In the genomic region with DNA sequence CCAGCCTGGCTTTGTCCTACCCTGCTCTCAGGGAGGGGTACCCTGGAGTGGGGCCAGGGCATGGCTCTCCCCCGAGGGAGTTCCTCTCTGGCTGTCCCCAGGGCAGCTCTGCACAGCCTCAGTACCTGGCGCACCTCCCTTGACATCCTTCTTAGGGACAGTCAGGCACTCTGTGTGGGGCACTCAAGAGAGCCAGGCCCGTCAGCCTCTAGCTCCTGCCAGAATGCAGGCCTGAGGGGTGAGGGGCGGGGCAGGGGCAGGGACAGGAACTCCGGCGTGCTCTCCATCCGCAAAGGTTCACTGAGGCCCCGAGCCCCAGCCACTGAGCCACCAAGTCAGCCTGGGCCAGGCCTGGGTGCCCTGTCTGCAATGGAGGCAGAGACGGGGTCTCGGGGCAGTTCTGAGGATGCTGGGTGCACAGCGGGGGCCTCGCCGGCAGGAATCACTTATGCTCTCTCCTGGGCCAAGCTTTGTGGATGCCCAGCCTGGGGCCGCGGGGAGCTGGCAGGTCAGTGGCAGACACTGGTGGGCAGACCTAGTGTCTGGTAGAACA, we compare ENCODE assay signal across 9 cellular contexts. TPM values are rescaled to one million over a fixed set of nuclear protein-coding genes. Genes with fewer than 3 reads are reported as not detected.
DNase-seq lines count a peak whose midpoint lies in the region; ATAC-seq, FAIRE-seq and TF ChIP-seq lines count a peak whose summit lies in the region.
"Had no signal": no experiment of that assay in that cellular context is flagged by ENCODE, and none has a peak within 500 bp of the region (broad histone marks: within the 10 kb centered on the region; RNA-seq: fewer than 3 reads in every experiment).

No MANE protein-coding gene starts in this region.

- H3K9me3 ChIP-seq in liver (ENCODE audit: control insufficient read depth in 4 of 4, low read length in 3 of 4) (no peaks in the 10 kb centered on the region), HepG2 (ENCODE audit: low read length) (no peaks in the 10 kb centered on the region), HUES64 (ENCODE audit: insufficient read depth, low read depth, low read length) (peaks cover 7% of the 10 kb centered on the region; the same call in 1 of the 2 replicates), psoas muscle (no peaks in the 10 kb centered on the region)
- no peaks in the 10 kb centered on the region for H3K9me3 ChIP-seq in effector memory CD4-positive, alpha-beta T cell (ENCODE audit: control insufficient read depth, low read length)

- H4K20me1 ChIP-seq in HepG2 (ENCODE audit: insufficient read depth, low read length), result no peaks in the 10 kb centered on the region

- TF ChIP-seq EP300 in HepG2 (IDR thresholded peaks at IDR 0.05; ENCODE audit: low read depth in 2 of 2, low read length in 2 of 2), result no peak
- TF ChIP-seq EP300 in HepG2 (CRISPR knock-in tag; IDR thresholded peaks at IDR 0.05; ENCODE audit: borderline replicate concordance), result no peak

- peaks cover 0 to 2% (median 0%) of the 10 kb centered on the region in 4 donors for H3K36me3 ChIP-seq in liver (ENCODE audit: control insufficient read depth in 4 of 4, insufficient read depth in 3 of 4, low read depth in 1 of 4, low read length in 3 of 4)
- H3K36me3 ChIP-seq in HepG2 (replicated peaks in 1 of 2; ENCODE audit: control insufficient read depth in 1 of 2, insufficient read depth in 2 of 2, low read length in 2 of 2), result peaks cover 0 to 9% of the 10 kb centered on the region in 2 experiments; a peak in 3 of 5 replicates
- peaks cover 28% of the 10 kb centered on the region for H3K36me3 ChIP-seq in HUES64 (ENCODE audit: insufficient read depth, low read length)
- H3K36me3 ChIP-seq in effector memory CD4-positive, alpha-beta T cell (ENCODE audit: control insufficient read depth, insufficient read depth, low read length), result peaks cover 5% of the 10 kb centered on the region
- H3K36me3 ChIP-seq in psoas muscle (ENCODE audit: insufficient read depth in 1 of 2, low read depth in 1 of 2), result peaks cover 0 to 58% of the 10 kb centered on the region in 2 donors

- H3K79me2 ChIP-seq in HepG2 (ENCODE audit: insufficient read depth, low read length), result no peaks in the 10 kb centered on the region

- no peak overlapping the region for H3K4me2 ChIP-seq in HepG2 (ENCODE audit: low read depth, low read length)

- FAIRE-seq in HepG2 (lab: Jason Lieb, UNC), result no peak
- no peak for FAIRE-seq in frontal cortex (lab: Jason Lieb, UNC)
- FAIRE-seq: bronchial epithelial cell had no signal

- H3K9ac ChIP-seq in liver (ENCODE audit: low read depth in 1 of 2, low read length in 2 of 2), result no peak overlapping the region
- no peak overlapping the region for H3K9ac ChIP-seq in HepG2 (ENCODE audit: insufficient read depth, low read depth, low read length)
- H3K9ac ChIP-seq in HUES64 (ENCODE audit: low read depth, low read length), result peak overlapping the region; percentile 28; the same call in 1 of the 2 replicates

- in situ Hi-C loops in HepG2 (cut with HindIII; ENCODE audit: extremely low pct_ligation_motif_present, low pct_unique_long_range_greater_than_20kb), result no loop called here

- BruUV-seq in HepG2 (replicated peaks; lab: Mats Ljungman, UMichigan), result no TSS peak

- TF ChIP-seq CTCF in liver (IDR thresholded peaks at IDR 0.05; ENCODE audit: low read depth, low read length, missing input control) (no peak), HepG2 (CRISPR knock-in tag; IDR thresholded peaks at IDR 0.05) (no peak), psoas muscle (IDR thresholded peaks at IDR 0.05) (no peak)

- DNase-seq in HepG2 (ENCODE audit: low spot score) (no peak), psoas muscle (peak in 1 of 2 donors; percentile 33), amniotic stem cell (lab: John Stamatoyannopoulos, UW) (no peak), frontal cortex (ENCODE audit: low spot score in 2 of 2) (no peak), NCI-H345 treated with DMSO at 0.1 percent for 48 hours (lab: John Stamatoyannopoulos, UW; ENCODE audit: unreplicated experiment) (no peak)
- DNase-seq in effector memory CD4-positive, alpha-beta T cell, result no peak

- H3K4me1 ChIP-seq in liver (ENCODE audit: control insufficient read depth in 4 of 4, insufficient read depth in 4 of 4, low read length in 3 of 4) (peaks cover 0 to 6% (median 5%) of the 10 kb centered on the region in 4 donors), HepG2 (ENCODE audit: insufficient read depth, low read length) (no peaks in the 10 kb centered on the region), HUES64 (ENCODE audit: insufficient read depth, low read length) (peaks cover 22% of the 10 kb centered on the region; the same call in 1 of the 2 replicates), psoas muscle (peaks cover 22% of the 10 kb centered on the region)
- peaks cover 18% of the 10 kb centered on the region for H3K4me1 ChIP-seq in effector memory CD4-positive, alpha-beta T cell (ENCODE audit: control insufficient read depth, insufficient read depth, low read length, poor library complexity, severe bottlenecking)

- H3K27ac ChIP-seq in liver (ENCODE audit: low read depth in 1 of 2, low read length in 2 of 2) (peak overlapping the region; percentile 38 to 67), HepG2 (ENCODE audit: extremely low read length, insufficient read depth, low read length) (no peak overlapping the region), HUES64 (ENCODE audit: low read depth, low read length) (peak overlapping the region; percentile 88), psoas muscle (peak overlapping the region; percentile 62)
- H3K27ac ChIP-seq in effector memory CD4-positive, alpha-beta T cell (ENCODE audit: insufficient read depth, low read length, poor library complexity, severe bottlenecking), result peak overlapping the region; percentile 69

- H3K27me3 ChIP-seq in liver (ENCODE audit: control insufficient read depth in 4 of 4, insufficient read depth in 4 of 4, low read length in 3 of 4) (no peaks in the 10 kb centered on the region), HepG2 (ENCODE audit: control insufficient read depth in 1 of 2, insufficient read depth in 2 of 2, low read length in 2 of 2) (no peaks in the 10 kb centered on the region), HUES64 (ENCODE audit: insufficient read depth, low read length) (no peaks in the 10 kb centered on the region), psoas muscle (ENCODE audit: insufficient read depth in 3 of 3, low read length in 2 of 3) (no peaks in the 10 kb centered on the region)
- no peaks in the 10 kb centered on the region for H3K27me3 ChIP-seq in effector memory CD4-positive, alpha-beta T cell (replicated peaks; ENCODE audit: control insufficient read depth, insufficient read depth, low read length, poor library complexity, severe bottlenecking)

- TF ChIP-seq RAD21 in liver (IDR thresholded peaks at IDR 0.05), result no peak
- TF ChIP-seq RAD21 in HepG2 (CRISPR knock-in tag; IDR thresholded peaks at IDR 0.05), result no peak

- POLR2A ChIA-PET in HepG2 (lab: Yijun Ruan, JAX), result no interaction called here

- ATAC-seq in HepG2 (no peak; the same call in 2 of the 3 replicates), psoas muscle (peak; percentile 7 to 23 (median 13))

- H2AFZ ChIP-seq in HepG2 (ENCODE audit: low read length), result no peak overlapping the region

- 69% methylated on average over 15 of the region's 15 CpGs for WGBS in liver
- WGBS in HepG2 (ENCODE audit: low lambda C conversion rate), result 95% methylated on average over 9 of the region's 15 CpGs
- 45% methylated on average over 15 of the region's 15 CpGs for WGBS in HUES64
- 46 to 50% (median 50%) methylated on average over 15 of the region's 15 CpGs for WGBS in psoas muscle, 3 donors

- CTCF ChIA-PET in HepG2 (lab: Yijun Ruan, JAX; ENCODE audit: low intra/inter-chr PET ratio, low total read pairs), result no interaction called here

- intact Hi-C loops in HepG2 (cut with micrococcal nuclease; ENCODE audit: unreplicated experiment), result no loop called here
- intact Hi-C loops in psoas muscle (cut with DNase I), result no loop called here

- peak overlapping the region in 1 of 3 donors; percentile 12 for H3K4me3 ChIP-seq in liver (ENCODE audit: low read depth in 1 of 3, low read length in 3 of 3)
- H3K4me3 ChIP-seq in HepG2 (replicated peaks in 1 of 3; ENCODE audit: insufficient read depth in 1 of 3, low read depth in 2 of 3, low read length in 3 of 3), result no peak overlapping the region
- H3K4me3 ChIP-seq in HUES64 (ENCODE audit: low read length), result no peak overlapping the region
- H3K4me3 ChIP-seq in effector memory CD4-positive, alpha-beta T cell (ENCODE audit: insufficient read depth, low read depth, low read length, poor library complexity, severe bottlenecking), result peak overlapping the region; percentile 81
- H3K4me3 ChIP-seq in psoas muscle, result peak overlapping the region; percentile 55

- no peak for TF ChIP-seq POLR2A in HepG2 (IDR thresholded peaks at IDR 0.05; ENCODE audit: insufficient read depth in 1 of 2, low read depth in 2 of 2, low read length in 2 of 2)

RNA-seq across cellular contexts. Expression of a gene that starts 10.1 kb away (rescaled TPM):
- total RNA-seq in liver (1 to 10 TPM; 3.6 to 4.1 TPM), HepG2 (2016; rRNA removed; fragmentation: Illumina TruSeq; extraction: Trizol) (8.2 and 8.9 TPM in 2 replicates), psoas muscle (10 to 100 TPM; 12.0 to 95.8 (median 35.9) TPM), frontal cortex (15.5 TPM)
- polyA plus RNA-seq in liver (1 to 10 TPM in 1 of 2 donors, under 1 TPM in 1; 0.63 to 3.3 TPM), HepG2 (2011; rRNA removed) (18.8 and 22.5 TPM in 2 replicates), psoas muscle (10 to 100 TPM; 12.0 to 30.2 (median 13.8) TPM)
- total RNA-seq in HepG2 (2016; cell fraction: cytosol; rRNA removed; fragmentation: Illumina TruSeq; extraction: Trizol; ENCODE audit: low read depth), result 4.6 and 5.6 TPM in 2 replicates
- total RNA-seq in HepG2 (2016; cell fraction: insoluble cytoplasmic fraction; rRNA removed; fragmentation: Illumina TruSeq; extraction: Trizol), result 6.7 and 8.6 TPM in 2 replicates
- total RNA-seq in HepG2 (2016; cell fraction: membrane; rRNA removed; fragmentation: Illumina TruSeq; extraction: Trizol), result 16.3 and 16.4 TPM in 2 replicates
- 6.6 TPM in 2 replicates for total RNA-seq in HepG2 (2016; cell fraction: nucleus; rRNA removed; fragmentation: Illumina TruSeq; extraction: Trizol)
- polyA plus RNA-seq in HepG2 (2011; cell fraction: cytosol; rRNA removed), result 12.2 and 13.7 TPM in 2 replicates
- polyA plus RNA-seq in HepG2 (2011; cell fraction: nucleus; rRNA removed), result 28.7 and 31.1 TPM in 2 replicates
- 8.3 and 10.9 TPM in 2 replicates for polyA plus RNA-seq in HepG2 (2012)
- polyA plus RNA-seq in HepG2 (2016; cell fraction: cytosol; fragmentation: Illumina TruSeq; extraction: Trizol; ENCODE audit: low read depth), result 7.5 and 8.7 TPM in 2 replicates
- polyA plus RNA-seq in HepG2 (2016; cell fraction: insoluble cytoplasmic fraction; fragmentation: Illumina TruSeq; extraction: Trizol; ENCODE audit: low read depth), result 10.6 and 14.3 TPM in 2 replicates
- polyA plus RNA-seq in HepG2 (2016; cell fraction: membrane; fragmentation: Illumina TruSeq; extraction: Trizol; ENCODE audit: low read depth), result 18.8 and 20.9 TPM in 2 replicates
- polyA plus RNA-seq in HepG2 (2016; cell fraction: nucleus; fragmentation: Illumina TruSeq; extraction: Trizol; ENCODE audit: insufficient read depth, low read depth), result 14.4 and 15.5 TPM in 2 replicates
- polyA minus RNA-seq in HepG2 (2011; rRNA and poly(A)+ RNA removed; ENCODE audit: low replicate concordance), result 36.5 and 57.3 TPM in 2 replicates
- polyA minus RNA-seq in HepG2 (2011; cell fraction: cytosol; rRNA and poly(A)+ RNA removed), result 10.0 and 11.6 TPM in 2 replicates
- polyA minus RNA-seq in HepG2 (2011; cell fraction: nucleus; rRNA and poly(A)+ RNA removed), result 4.1 and 4.8 TPM in 2 replicates
- 46.1 TPM for polyA plus RNA-seq in HUES64 (2013, experiment 1 of 2)
- polyA plus RNA-seq in HUES64 (2013, experiment 2 of 2), result 54.0 TPM

Comparison
In these comparisons a context has a peak if more than half of its experiments do, and no peak if none do; other contexts are left out.
1. H3K4me3 ChIP-seq: peak in effector memory CD4-positive, alpha-beta T cell (single experiment) and psoas muscle (single experiment); none in HepG2 (0 of 3) and HUES64 (single experiment).